In the genomic region with DNA sequence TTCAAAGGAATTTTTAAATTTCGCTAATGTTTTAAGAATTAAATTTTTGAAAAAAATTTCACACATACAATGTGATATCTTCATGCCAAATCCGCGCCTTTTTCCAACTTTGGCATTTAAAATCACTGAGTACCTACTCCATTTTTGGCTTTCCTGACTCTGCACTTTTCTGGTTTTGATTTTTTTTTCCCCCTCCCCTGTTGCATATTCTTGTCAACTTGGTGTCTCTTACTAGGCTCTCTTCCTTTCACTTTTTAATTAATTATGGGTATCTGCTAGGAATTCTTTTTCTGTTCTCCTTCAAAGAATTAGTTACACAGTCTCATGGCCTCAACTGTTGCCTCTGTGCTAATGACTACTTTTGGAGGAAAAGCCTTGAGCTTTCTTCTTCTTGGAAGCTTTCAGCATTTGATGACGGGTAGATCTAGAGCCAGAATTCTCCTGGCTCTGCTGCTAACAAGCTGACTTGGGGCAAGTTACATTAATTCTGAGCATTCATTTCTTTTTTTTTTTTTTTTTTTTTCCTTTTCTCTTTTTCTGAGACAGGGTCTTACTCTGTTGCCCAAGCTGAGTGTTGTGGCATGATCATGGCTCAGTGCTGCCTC, we compare ENCODE assay signal across 12 cellular contexts. TPM values are rescaled to one million over a fixed set of nuclear protein-coding genes. Genes with fewer than 3 reads are reported as not detected.
DNase-seq lines count a peak whose midpoint lies in the region; ATAC-seq, FAIRE-seq and TF ChIP-seq lines count a peak whose summit lies in the region.
"Had no signal": no experiment of that assay in that cellular context is flagged by ENCODE, and none has a peak within 500 bp of the region (broad histone marks: within the 10 kb centered on the region; RNA-seq: fewer than 3 reads in every experiment).

No MANE protein-coding gene starts in this region.

- peaks cover 25% of the 10 kb centered on the region for H3K4me1 Mint-ChIP-seq in activated CD8-positive, alpha-beta T cell treated with anti-CD3 and anti-CD28 coated beads for 36 hours (ENCODE audit: low read depth)
- peaks cover 22% of the 10 kb centered on the region for H3K4me1 Mint-ChIP-seq in activated CD8-positive, alpha-beta T cell treated with anti-CD3 and anti-CD28 coated beads, Interleukin-2, amount 10 ng/mL, durations not matched to agents 7 days and 5 days (ENCODE audit: low read depth)

- H3K9me3 ChIP-seq in SK-N-MC (ENCODE audit: low read depth, low read length) (no peaks in the 10 kb centered on the region), right cardiac atrium (ENCODE audit: control insufficient read depth, low read length) (no peaks in the 10 kb centered on the region), skeletal muscle satellite cell (replicated peaks; ENCODE audit: low read length) (no peaks in the 10 kb centered on the region)
- H3K9me3 ChIP-seq: HAP-1 had no signal

- no peak for ATAC-seq in activated CD8-positive, alpha-beta T cell treated with anti-CD3 and anti-CD28 coated beads for 36 hours
- no peak for ATAC-seq in activated CD8-positive, alpha-beta T cell treated with anti-CD3 and anti-CD28 coated beads, Interleukin-2, amount 10 ng/mL, durations not matched to agents 7 days and 5 days
- no peak for ATAC-seq in right cardiac atrium

- no peak for FAIRE-seq in frontal cortex (lab: Jason Lieb, UNC)

- TF ChIP-seq CTCF in activated CD8-positive, alpha-beta T cell treated with anti-CD3 and anti-CD28 coated beads for 36 hours (IDR thresholded peaks at IDR 0.05): no peak

- peak overlapping the region; percentile 79 for H3K4me3 ChIP-seq in SK-N-MC
- peak overlapping the region; percentile 49 for H3K4me3 ChIP-seq in right cardiac atrium (ENCODE audit: low read length)
- peak overlapping the region; percentile 95 for H3K4me3 ChIP-seq in skeletal muscle satellite cell (ENCODE audit: low read length)

- H3K27ac ChIP-seq in SK-N-MC (peak overlapping the region; percentile 37; the same call in 1 of the 2 replicates), right cardiac atrium (ENCODE audit: low read length) (peak overlapping the region; percentile 46)

- no peak for DNase-seq in activated CD8-positive, alpha-beta T cell treated with anti-CD3 and anti-CD28 coated beads for 36 hours
- no peak for DNase-seq in activated CD8-positive, alpha-beta T cell treated with anti-CD3 and anti-CD28 coated beads, Interleukin-2, amount 10 ng/mL, durations not matched to agents 7 days and 5 days
- no peak for DNase-seq in SK-N-MC (ENCODE audit: low read depth, low spot score)
- no peak for DNase-seq in right cardiac atrium
- DNase-seq in AML-193 (lab: John Stamatoyannopoulos, UW): no peak
- DNase-seq in frontal cortex (ENCODE audit: low spot score in 2 of 2): no peak
- DNase-seq in amniotic stem cell (lab: John Stamatoyannopoulos, UW): no peak
- DNase-seq: activated effector memory CD4-positive, alpha-beta T cell treated with anti-CD3 and anti-CD28 coated beads, Interleukin-2, amount 50 U/mL, for 16 hours; NCI-H1048; stimulated activated CD4-positive, alpha-beta T cell treated with anti-CD3 and anti-CD28 coated beads, Interleukin-2, amount 100 ng/mL, for 48 hours had no signal

- H3K27ac Mint-ChIP-seq in activated CD8-positive, alpha-beta T cell treated with anti-CD3 and anti-CD28 coated beads for 36 hours: no peak overlapping the region
- H3K27ac Mint-ChIP-seq in activated CD8-positive, alpha-beta T cell treated with anti-CD3 and anti-CD28 coated beads, Interleukin-2, amount 10 ng/mL, durations not matched to agents 7 days and 5 days: no peak overlapping the region

- peak overlapping the region; percentile 95 for H3K4me2 ChIP-seq in skeletal muscle satellite cell (ENCODE audit: low read length)

- CTCF ChIA-PET in activated CD8-positive, alpha-beta T cell treated with anti-CD3 and anti-CD28 coated beads for 36 hours (lab: Charles Lee): no interaction called here
- CTCF ChIA-PET in activated CD8-positive, alpha-beta T cell treated with anti-CD3 and anti-CD28 coated beads, Interleukin-2, amount 10 ng/mL, durations not matched to agents 7 days and 5 days (lab: Charles Lee): interaction anchor here (0.9 kb wide), 1 partner anchor 19 kb away, joined by 3 read pairs; no protein-coding TSS in a partner anchor

- 64% methylated on average over 4 of the region's 4 CpGs for WGBS in right cardiac atrium

- H3K36me3 ChIP-seq in SK-N-MC (ENCODE audit: insufficient read depth, low read length) (peaks cover 5% of the 10 kb centered on the region), skeletal muscle satellite cell (ENCODE audit: insufficient read depth, low read length) (no peaks in the 10 kb centered on the region)
- H3K36me3 ChIP-seq: HAP-1 had no signal

- H3K4me1 ChIP-seq in right cardiac atrium (ENCODE audit: control insufficient read depth, insufficient read depth, low read length) (peaks cover 1% of the 10 kb centered on the region), skeletal muscle satellite cell (ENCODE audit: control insufficient read depth, insufficient read depth, low read length) (peaks cover 18% of the 10 kb centered on the region)

- H3K9me3 Mint-ChIP-seq in activated CD8-positive, alpha-beta T cell treated with anti-CD3 and anti-CD28 coated beads for 36 hours: no peaks in the 10 kb centered on the region
- no peaks in the 10 kb centered on the region for H3K9me3 Mint-ChIP-seq in activated CD8-positive, alpha-beta T cell treated with anti-CD3 and anti-CD28 coated beads, Interleukin-2, amount 10 ng/mL, durations not matched to agents 7 days and 5 days (ENCODE audit: insufficient read depth)

- H3K4me3 Mint-ChIP-seq in activated CD8-positive, alpha-beta T cell treated with anti-CD3 and anti-CD28 coated beads for 36 hours: peak overlapping the region; percentile 15
- no peak overlapping the region for H3K4me3 Mint-ChIP-seq in activated CD8-positive, alpha-beta T cell treated with anti-CD3 and anti-CD28 coated beads, Interleukin-2, amount 10 ng/mL, durations not matched to agents 7 days and 5 days

- no peaks in the 10 kb centered on the region for H3K27me3 Mint-ChIP-seq in activated CD8-positive, alpha-beta T cell treated with anti-CD3 and anti-CD28 coated beads for 36 hours
- H3K27me3 Mint-ChIP-seq in activated CD8-positive, alpha-beta T cell treated with anti-CD3 and anti-CD28 coated beads, Interleukin-2, amount 10 ng/mL, durations not matched to agents 7 days and 5 days (ENCODE audit: low read depth): no peaks in the 10 kb centered on the region

- POLR2A ChIA-PET in activated CD8-positive, alpha-beta T cell treated with anti-CD3 and anti-CD28 coated beads for 36 hours (lab: Charles Lee): interaction anchor here (0.6 to 1.3 kb wide), 2 partner anchors 9 to 1042 kb away, joined by 3 to 4 read pairs; no protein-coding TSS in a partner anchor
- POLR2A ChIA-PET in activated CD8-positive, alpha-beta T cell treated with anti-CD3 and anti-CD28 coated beads, Interleukin-2, amount 10 ng/mL, durations not matched to agents 7 days and 5 days (lab: Charles Lee): no interaction called here

- H3K27me3 ChIP-seq in right cardiac atrium (ENCODE audit: control insufficient read depth, insufficient read depth) (no peaks in the 10 kb centered on the region), skeletal muscle satellite cell (ENCODE audit: control insufficient read depth, insufficient read depth, low read length) (no peaks in the 10 kb centered on the region)

- intact Hi-C loops in activated CD8-positive, alpha-beta T cell treated with anti-CD3 and anti-CD28 coated beads for 36 hours (cut with micrococcal nuclease): no loop called here
- intact Hi-C loops in right cardiac atrium (cut with DNase I): no loop called here

- H3K36me3 Mint-ChIP-seq in activated CD8-positive, alpha-beta T cell treated with anti-CD3 and anti-CD28 coated beads for 36 hours (ENCODE audit: low read depth): peaks cover 23% of the 10 kb centered on the region
- H3K36me3 Mint-ChIP-seq in activated CD8-positive, alpha-beta T cell treated with anti-CD3 and anti-CD28 coated beads, Interleukin-2, amount 10 ng/mL, durations not matched to agents 7 days and 5 days (ENCODE audit: low read depth): peaks cover 28% of the 10 kb centered on the region

- H3K9ac ChIP-seq in SK-N-MC (ENCODE audit: insufficient read length) (peak overlapping the region; percentile 78), skeletal muscle satellite cell (ENCODE audit: low read depth, low read length) (peak overlapping the region; percentile 92)

RNA-seq across cellular contexts. Expression of a gene that starts 1.8 kb away (rescaled TPM):
- 10 to 100 TPM; 14.2 to 14.5 TPM for total RNA-seq in activated CD8-positive, alpha-beta T cell treated with anti-CD3 and anti-CD28 coated beads for 36 hours
- total RNA-seq in activated CD8-positive, alpha-beta T cell treated with anti-CD3 and anti-CD28 coated beads, Interleukin-2, amount 10 ng/mL, durations not matched to agents 7 days and 5 days: 10 to 100 TPM; 10.8 to 12.0 TPM
- total RNA-seq in right cardiac atrium: 10 to 100 TPM; 58.8 to 66.4 (median 62.3) TPM
- polyA plus RNA-seq in right cardiac atrium: 23.2 TPM
- total RNA-seq in skeletal muscle satellite cell (2012; rRNA removed): 7.4 and 7.6 TPM in 2 replicates
- 36.3 TPM for total RNA-seq in frontal cortex
